Comparison of ENCODE assay signal across 9 cellular contexts in the genomic region with DNA sequence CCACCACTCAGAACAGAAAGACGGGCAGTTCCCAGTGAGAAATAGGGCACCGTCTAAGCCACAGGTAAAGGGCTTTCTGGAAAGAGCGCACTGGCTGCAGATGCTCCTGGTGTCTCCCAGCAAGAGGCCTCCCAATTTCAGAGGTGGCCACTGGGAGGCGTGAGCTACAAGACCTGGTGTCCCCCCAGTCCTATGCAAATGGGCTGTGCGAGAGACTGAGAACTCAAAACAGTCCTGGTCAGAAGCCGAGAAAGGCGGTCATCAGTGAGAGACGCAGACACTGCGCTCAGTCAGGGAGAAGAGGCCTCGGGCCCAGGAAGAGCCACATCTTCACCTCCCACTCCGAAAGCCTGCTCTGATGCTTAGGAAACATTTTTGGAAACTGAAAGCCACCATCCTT.
DNase-seq lines count a peak whose midpoint lies in the region; ATAC-seq and TF ChIP-seq lines count a peak whose summit lies in the region.
"Had no signal": no experiment of that assay in that cellular context is flagged by ENCODE, and none has a peak within 500 bp of the region (broad histone marks: within the 10 kb centered on the region; RNA-seq: fewer than 3 reads in every experiment).

No MANE protein-coding gene starts in this region.

- H3K4me1 ChIP-seq in DOHH2 (ENCODE audit: control insufficient read depth, low read length) (peaks cover 2% of the 10 kb centered on the region; the same call in 1 of the 2 replicates), Panc1 (ENCODE audit: control insufficient read depth, insufficient read depth, low read length) (no peaks in the 10 kb centered on the region), vagina (no peaks in the 10 kb centered on the region)

- peak; percentile 60 for TF ChIP-seq CTCF in DOHH2 (IDR thresholded peaks at IDR 0.05; ENCODE audit: low read depth, low read length, poor library complexity, severe bottlenecking)
- TF ChIP-seq CTCF in GM20000 (IDR thresholded peaks at IDR 0.05; ENCODE audit: extremely low read depth, missing control alignments): peak; percentile 13
- no peak for TF ChIP-seq CTCF in Panc1 (IDR thresholded peaks at IDR 0.05)
- TF ChIP-seq CTCF in vagina (IDR thresholded peaks at IDR 0.05): no peak

- H3K4me3 ChIP-seq in DOHH2 (ENCODE audit: low read length): 0 out of 2 replicates have a peak overlapping the region, but pooled peaks have one; percentile 28
- no peak overlapping the region for H3K4me3 ChIP-seq in Panc1 (ENCODE audit: low read depth in 2 of 2, low read length in 2 of 2)
- no peak overlapping the region for H3K4me3 ChIP-seq in vagina

- in situ Hi-C loops in Panc1 (cut with HindIII; ENCODE audit: low pct_unique_long_range_greater_than_20kb, low sequenced_read_pairs): no loop called here

- peaks cover 11% of the 10 kb centered on the region for H3K36me3 ChIP-seq in DOHH2 (ENCODE audit: control insufficient read depth, low read length)
- H3K36me3 ChIP-seq in Panc1 (ENCODE audit: control insufficient read depth, insufficient read depth, low read length): 0 out of 2 replicates have a peak, but pooled peaks cover 2% of the 10 kb centered on the region
- H3K36me3 ChIP-seq in vagina: no peaks in the 10 kb centered on the region

- no peaks in the 10 kb centered on the region for H3K9me2 ChIP-seq in DOHH2 (replicated peaks; ENCODE audit: control insufficient read depth, low read length)

- H4K20me1 ChIP-seq in DOHH2 (ENCODE audit: control insufficient read depth, insufficient read depth, low read depth, low read length): no peaks in the 10 kb centered on the region

- CTCF ChIA-PET in Panc1 (lab: Charles Lee): interaction anchor here (0.6 kb wide), 1 partner anchor 516 kb away, joined by 6 read pairs; no protein-coding TSS in a partner anchor

- DNase-seq in GM20000 (ENCODE audit: low spot score) (no peak), Panc1 (ENCODE audit: low read depth, low spot score) (no peak), iPS DF 19.7 (ENCODE audit: low read depth, low spot score) (peak; percentile 52), hepatic stellate cell (ENCODE audit: low spot score) (no peak), kidney tubule cell (ENCODE audit: low spot score) (no peak), NCI-H1092 treated with DMSO at 0.1 percent for 48 hours (lab: John Stamatoyannopoulos, UW) (no peak), vagina (ENCODE audit: extremely low spot score in 2 of 2) (no peak)
- DNase-seq: NCI-H1048 had no signal

- 0 out of 2 replicates have a peak, but pooled peaks have one; percentile 45 for ATAC-seq in Panc1

- POLR2A ChIA-PET in Panc1 (lab: Charles Lee): no interaction called here

- H3K27ac ChIP-seq in DOHH2 (ENCODE audit: low read depth, low read length) (no peak overlapping the region), Panc1 (ENCODE audit: low read length) (no peak overlapping the region), vagina (no peak overlapping the region)

- no peak for TF ChIP-seq POLR2A in vagina (IDR thresholded peaks at IDR 0.05)

- H3K27me3 ChIP-seq in DOHH2 (ENCODE audit: control insufficient read depth, low read length) (no peaks in the 10 kb centered on the region), Panc1 (ENCODE audit: control insufficient read depth, insufficient read depth, low read length) (no peaks in the 10 kb centered on the region), vagina (no peaks in the 10 kb centered on the region)

- intact Hi-C loops in Panc1 (cut with micrococcal nuclease; ENCODE audit: unreplicated experiment) (no loop called here), vagina (cut with DNase I) (no loop called here)

- H3F3A ChIP-seq in DOHH2 (ENCODE audit: control insufficient read depth, insufficient read depth): no peaks in the 10 kb centered on the region

- H3K4me2 ChIP-seq in DOHH2 (ENCODE audit: low read length): peak overlapping the region; percentile 36; the same call in 1 of the 2 replicates

- H3K9me3 ChIP-seq in DOHH2 (ENCODE audit: control insufficient read depth, insufficient read depth, low read length): no peaks in the 10 kb centered on the region
- H3K9me3 ChIP-seq in Panc1 (ENCODE audit: control insufficient read depth, insufficient read depth, low read depth, low read length): no peaks in the 10 kb centered on the region
- no peaks in the 10 kb centered on the region for H3K9me3 ChIP-seq in vagina

- no peaks in the 10 kb centered on the region for H3K79me2 ChIP-seq in DOHH2 (ENCODE audit: control insufficient read depth, low read length)

- BruUV-seq in Panc1 (replicated peaks; lab: Mats Ljungman, UMichigan): no TSS peak

Comparison
In these comparisons a context has a peak if more than half of its experiments do, and no peak if none do; other contexts are left out.
1. CTCF ChIP-seq: peak in DOHH2 (single experiment) and GM20000 (single experiment); none in Panc1 (single experiment) and vagina (0 of 3).